ENCODE assay signal across 1 cellular context in genomic region chr3:4739289-4740236, GRCh38.
TF ChIP-seq lines count a peak whose summit lies in the region.

No MANE protein-coding gene starts in this region.

TF ChIP-seq in K562, 482 proteins besides CTCF, POLR2A, EP300 and RAD21 (continued from another document and continues in another):
- TF ChIP-seq E2F4 (CRISPR knock-in tag; IDR thresholded peaks at IDR 0.05; ENCODE audit: low read depth) (no peak), E2F1 (CRISPR knock-in tag; IDR thresholded peaks at IDR 0.05) (no peak), MNT (conservative IDR thresholded peaks at IDR 0.05) (peak in 1 of 2 experiments; percentile 57; a peak in 2 of 4 replicates), MTA2 (IDR thresholded peaks at IDR 0.05; ENCODE audit: low read depth) (no peak), TFAM (CRISPR knock-in tag; conservative IDR thresholded peaks at IDR 0.05) (no peak), ZNF174 (CRISPR knock-in tag; IDR thresholded peaks at IDR 0.05) (no peak), CREM (IDR thresholded peaks at IDR 0.05; ENCODE audit: low read depth) (no peak), HDAC6 (IDR thresholded peaks at IDR 0.05; ENCODE audit: low read depth, low read length) (no peak), NFE2L1 (tag; IDR thresholded peaks at IDR 0.05; ENCODE audit: borderline replicate concordance, low read depth) (no peak), THAP12 (CRISPR knock-in tag; IDR thresholded peaks at IDR 0.05) (no peak), HES1 (IDR thresholded peaks at IDR 0.05; ENCODE audit: low read depth) (no peak), SAP30 (IDR thresholded peaks at IDR 0.05; ENCODE audit: borderline replicate concordance, insufficient read depth, low read depth, low read length, poor library complexity, severe bottlenecking) (no peak), TSHZ1 (CRISPR knock-in tag; IDR thresholded peaks at IDR 0.05) (peak; percentile 16; the same call in 1 of the 2 replicates), TCF15 (CRISPR knock-in tag; IDR thresholded peaks at IDR 0.05) (no peak), EZH2 (IDR thresholded peaks at IDR 0.05; ENCODE audit: borderline replicate concordance, low read depth, low read length) (no peak), SMAD4 (CRISPR knock-in tag; conservative IDR thresholded peaks at IDR 0.05) (peak; percentile 79), PCBP2 (IDR thresholded peaks at IDR 0.05; ENCODE audit: low read depth, low read length, poor library complexity, severe bottlenecking) (no peak), TEAD2 (tag; IDR thresholded peaks at IDR 0.05) (no peak), SP1 (CRISPR knock-in tag; IDR thresholded peaks at IDR 0.05) (no peak), PCBP1 (IDR thresholded peaks at IDR 0.05; ENCODE audit: low read depth, low read length, poor library complexity, severe bottlenecking) (no peak), HDAC8 (tag; IDR thresholded peaks at IDR 0.05) (peak; percentile 60), ZNF589 (CRISPR knock-in tag; IDR thresholded peaks at IDR 0.05; ENCODE audit: low read depth) (no peak; the same call in 1 of the 2 replicates), CHD1 (IDR thresholded peaks at IDR 0.05; ENCODE audit: low read length) (peak; percentile 19), ZNF282 (CRISPR knock-in tag; IDR thresholded peaks at IDR 0.05) (no peak), XRCC5 (IDR thresholded peaks at IDR 0.05; ENCODE audit: low read depth, low read length) (no peak), PYGO2 (tag; IDR thresholded peaks at IDR 0.05) (no peak), E2F3 (CRISPR knock-in tag; IDR thresholded peaks at IDR 0.05) (no peak), UBTF (IDR thresholded peaks at IDR 0.05; ENCODE audit: borderline replicate concordance in 1 of 2, low read depth in 2 of 2, low read length in 2 of 2) (peak in 1 of 2 experiments; percentile 16; a peak in 1 of 4 replicates), ARID1B (IDR thresholded peaks at IDR 0.05) (peak; percentile 83), RFX5 (IDR thresholded peaks at IDR 0.05; ENCODE audit: low read depth, low read length) (no peak), BRF2 (IDR thresholded peaks at IDR 0.05; ENCODE audit: borderline replicate concordance, insufficient read depth, insufficient read length) (no peak), CBFA2T2 (conservative IDR thresholded peaks at IDR 0.05) (0 out of 2 replicates have a peak, but pooled peaks have one; percentile 15), SIX5 (IDR thresholded peaks at IDR 0.05; ENCODE audit: borderline replicate concordance in 1 of 2, insufficient read depth in 1 of 2, low read depth in 1 of 2, low read length in 2 of 2) (no peak), PTBP1 (IDR thresholded peaks at IDR 0.05; ENCODE audit: low read depth, low read length) (no peak), ZNF224 (CRISPR knock-in tag; IDR thresholded peaks at IDR 0.05) (no peak), ZNF316 (IDR thresholded peaks at IDR 0.05) (no peak), KDM5B (IDR thresholded peaks at IDR 0.05; ENCODE audit: insufficient replicate concordance, low read depth, low read length) (peak; percentile 38), STAT5B (CRISPR knock-in tag; IDR thresholded peaks at IDR 0.05) (no peak), FOXA3 (CRISPR knock-in tag; conservative IDR thresholded peaks at IDR 0.05 in 1 of 2, IDR thresholded peaks at IDR 0.05 in 1 of 2) (peak; percentile 6 to 53; a peak in 1 of 4 replicates), TRIM28 (IDR thresholded peaks at IDR 0.05) (no peak), RBM34 (IDR thresholded peaks at IDR 0.05; ENCODE audit: borderline replicate concordance, insufficient read depth, low read length) (no peak), ZNF354B (CRISPR knock-in tag; IDR thresholded peaks at IDR 0.05) (no peak), HDAC2 (IDR thresholded peaks at IDR 0.05) (peak; percentile 63; the same call in 1 of the 2 replicates), RNF2 (IDR thresholded peaks at IDR 0.05) (no peak; the same call in 1 of the 2 replicates), MECOM (CRISPR knock-in tag; IDR thresholded peaks at IDR 0.05) (0 out of 2 replicates have a peak, but pooled peaks have one; percentile 41), HMG20B (CRISPR knock-in tag; IDR thresholded peaks at IDR 0.05) (no peak), THRAP3 (IDR thresholded peaks at IDR 0.05; ENCODE audit: borderline replicate concordance) (no peak), ZKSCAN3 (CRISPR knock-in tag; IDR thresholded peaks at IDR 0.05) (no peak), NCOR1 (IDR thresholded peaks at IDR 0.05) (peak; percentile 63), SMC3 (conservative IDR thresholded peaks at IDR 0.05; ENCODE audit: insufficient read depth, low read depth, low read length) (no peak), RCOR1 (IDR thresholded peaks at IDR 0.05; ENCODE audit: borderline replicate concordance in 1 of 2, low read depth in 2 of 2, low read length in 2 of 2) (peak in 1 of 2 experiments; percentile 89; a peak in 3 of 4 replicates), NR3C1 (CRISPR knock-in tag; IDR thresholded peaks at IDR 0.05) (no peak), ZNF3 (CRISPR knock-in tag; IDR thresholded peaks at IDR 0.05) (no peak), ZSCAN29 (IDR thresholded peaks at IDR 0.05) (no peak), ZNF79 (CRISPR knock-in tag; IDR thresholded peaks at IDR 0.05; ENCODE audit: low read depth) (no peak), MYC (IDR thresholded peaks at IDR 0.05; ENCODE audit: low read depth, low read length) (no peak), MYC (CRISPR knock-in tag; IDR thresholded peaks at IDR 0.05; ENCODE audit: borderline replicate concordance, low read depth) (no peak), CHCHD3 (CRISPR knock-in tag; IDR thresholded peaks at IDR 0.05) (no peak), TGIF2 (CRISPR knock-in tag; IDR thresholded peaks at IDR 0.05) (no peak), CREB3 (tag; conservative IDR thresholded peaks at IDR 0.05; ENCODE audit: low read depth) (peak; percentile 66), DIDO1 (tag; IDR thresholded peaks at IDR 0.05; ENCODE audit: low read depth) (no peak), HOXB6 (CRISPR knock-in tag; IDR thresholded peaks at IDR 0.05; ENCODE audit: borderline replicate concordance) (no peak)
